2 cellular contexts compared by ENCODE assay signal in the genomic region with DNA sequence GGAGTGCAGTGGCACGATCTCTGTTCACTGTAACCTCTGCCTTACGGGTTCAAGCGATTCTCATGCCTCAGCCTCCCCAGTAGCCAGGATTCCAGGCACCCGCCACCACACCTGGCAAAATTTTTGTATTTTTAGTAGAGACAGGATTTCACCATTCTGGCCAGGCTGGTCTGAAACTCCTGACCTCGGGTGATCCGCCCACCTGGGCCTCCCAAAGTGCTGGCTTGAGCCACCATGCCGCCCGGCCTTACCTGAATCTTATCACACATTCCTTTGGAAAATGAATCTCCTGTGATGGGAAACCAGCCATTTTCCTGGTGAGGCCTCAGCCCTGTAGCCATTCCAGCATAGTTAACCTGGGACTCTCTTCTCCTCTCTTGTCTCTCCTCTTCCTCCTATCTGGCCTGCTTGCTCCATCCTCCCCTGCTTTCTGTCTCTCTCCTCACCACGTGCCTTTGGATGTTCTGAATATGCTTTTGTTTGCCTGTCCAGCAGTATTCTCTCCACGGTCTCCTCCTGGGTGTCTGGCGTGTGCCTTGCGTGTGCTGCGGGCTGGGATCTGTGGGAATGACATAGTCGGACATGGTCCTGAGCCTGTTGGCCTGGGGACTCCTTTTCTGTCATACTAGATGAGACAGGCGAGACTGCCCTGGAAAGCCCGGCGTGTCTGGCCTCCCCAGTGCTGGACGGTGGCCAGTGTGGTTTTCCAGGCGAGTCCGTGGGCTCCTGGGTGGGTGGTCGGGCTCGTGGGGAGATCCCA.
TF ChIP-seq lines count a peak whose summit lies in the region.

No MANE protein-coding gene starts in this region.

TF ChIP-seq in HEK293, 187 proteins besides CTCF, POLR2A, EP300 and RAD21 (continued from another document):
- TF ChIP-seq, protein P1, sequence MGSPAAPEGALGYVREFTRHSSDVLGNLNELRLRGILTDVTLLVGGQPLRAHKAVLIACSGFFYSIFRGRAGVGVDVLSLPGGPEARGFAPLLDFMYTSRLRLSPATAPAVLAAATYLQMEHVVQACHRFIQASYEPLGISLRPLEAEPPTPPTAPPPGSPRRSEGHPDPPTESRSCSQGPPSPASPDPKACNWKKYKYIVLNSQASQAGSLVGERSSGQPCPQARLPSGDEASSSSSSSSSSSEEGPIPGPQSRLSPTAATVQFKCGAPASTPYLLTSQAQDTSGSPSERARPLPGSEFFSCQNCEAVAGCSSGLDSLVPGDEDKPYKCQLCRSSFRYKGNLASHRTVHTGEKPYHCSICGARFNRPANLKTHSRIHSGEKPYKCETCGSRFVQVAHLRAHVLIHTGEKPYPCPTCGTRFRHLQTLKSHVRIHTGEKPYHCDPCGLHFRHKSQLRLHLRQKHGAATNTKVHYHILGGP (tag by site-specific recombination; IDR thresholded peaks at IDR 0.05), result no peak
- TF ChIP-seq ZNF830 (tag by site-specific recombination; IDR thresholded peaks at IDR 0.05; ENCODE audit: low read depth), result no peak
- TF ChIP-seq ZNF555 (tag by site-specific recombination; conservative IDR thresholded peaks at IDR 0.05), result no peak
- TF ChIP-seq, protein P2, sequence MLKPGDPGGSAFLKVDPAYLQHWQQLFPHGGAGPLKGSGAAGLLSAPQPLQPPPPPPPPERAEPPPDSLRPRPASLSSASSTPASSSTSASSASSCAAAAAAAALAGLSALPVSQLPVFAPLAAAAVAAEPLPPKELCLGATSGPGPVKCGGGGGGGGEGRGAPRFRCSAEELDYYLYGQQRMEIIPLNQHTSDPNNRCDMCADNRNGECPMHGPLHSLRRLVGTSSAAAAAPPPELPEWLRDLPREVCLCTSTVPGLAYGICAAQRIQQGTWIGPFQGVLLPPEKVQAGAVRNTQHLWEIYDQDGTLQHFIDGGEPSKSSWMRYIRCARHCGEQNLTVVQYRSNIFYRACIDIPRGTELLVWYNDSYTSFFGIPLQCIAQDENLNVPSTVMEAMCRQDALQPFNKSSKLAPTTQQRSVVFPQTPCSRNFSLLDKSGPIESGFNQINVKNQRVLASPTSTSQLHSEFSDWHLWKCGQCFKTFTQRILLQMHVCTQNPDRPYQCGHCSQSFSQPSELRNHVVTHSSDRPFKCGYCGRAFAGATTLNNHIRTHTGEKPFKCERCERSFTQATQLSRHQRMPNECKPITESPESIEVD (tag by site-specific recombination; IDR thresholded peaks at IDR 0.05), result no peak
- TF ChIP-seq, protein P3, sequence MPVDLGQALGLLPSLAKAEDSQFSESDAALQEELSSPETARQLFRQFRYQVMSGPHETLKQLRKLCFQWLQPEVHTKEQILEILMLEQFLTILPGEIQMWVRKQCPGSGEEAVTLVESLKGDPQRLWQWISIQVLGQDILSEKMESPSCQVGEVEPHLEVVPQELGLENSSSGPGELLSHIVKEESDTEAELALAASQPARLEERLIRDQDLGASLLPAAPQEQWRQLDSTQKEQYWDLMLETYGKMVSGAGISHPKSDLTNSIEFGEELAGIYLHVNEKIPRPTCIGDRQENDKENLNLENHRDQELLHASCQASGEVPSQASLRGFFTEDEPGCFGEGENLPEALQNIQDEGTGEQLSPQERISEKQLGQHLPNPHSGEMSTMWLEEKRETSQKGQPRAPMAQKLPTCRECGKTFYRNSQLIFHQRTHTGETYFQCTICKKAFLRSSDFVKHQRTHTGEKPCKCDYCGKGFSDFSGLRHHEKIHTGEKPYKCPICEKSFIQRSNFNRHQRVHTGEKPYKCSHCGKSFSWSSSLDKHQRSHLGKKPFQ (tag by site-specific recombination; IDR thresholded peaks at IDR 0.05), result no peak
- peak; percentile 33; the same call in 1 of the 2 replicates for TF ChIP-seq EGR2 (tag by site-specific recombination; IDR thresholded peaks at IDR 0.05; ENCODE audit: low read depth)
- no peak for TF ChIP-seq ZNF521 (tag by site-specific recombination; IDR thresholded peaks at IDR 0.05)
- no peak for TF ChIP-seq ZNF37A (tag by site-specific recombination; IDR thresholded peaks at IDR 0.05)
- 0 out of 2 replicates have a peak, but pooled peaks have one; percentile 33 for TF ChIP-seq ZFHX2 (tag by site-specific recombination; conservative IDR thresholded peaks at IDR 0.05)
- no peak for TF ChIP-seq SP3 (tag by site-specific recombination; IDR thresholded peaks at IDR 0.05)
- TF ChIP-seq ZNF426 (tag by site-specific recombination; IDR thresholded peaks at IDR 0.05), result no peak

TF ChIP-seq in K562, 482 proteins besides CTCF, POLR2A, EP300 and RAD21 (continued from another document):
- TF ChIP-seq, protein P4, sequence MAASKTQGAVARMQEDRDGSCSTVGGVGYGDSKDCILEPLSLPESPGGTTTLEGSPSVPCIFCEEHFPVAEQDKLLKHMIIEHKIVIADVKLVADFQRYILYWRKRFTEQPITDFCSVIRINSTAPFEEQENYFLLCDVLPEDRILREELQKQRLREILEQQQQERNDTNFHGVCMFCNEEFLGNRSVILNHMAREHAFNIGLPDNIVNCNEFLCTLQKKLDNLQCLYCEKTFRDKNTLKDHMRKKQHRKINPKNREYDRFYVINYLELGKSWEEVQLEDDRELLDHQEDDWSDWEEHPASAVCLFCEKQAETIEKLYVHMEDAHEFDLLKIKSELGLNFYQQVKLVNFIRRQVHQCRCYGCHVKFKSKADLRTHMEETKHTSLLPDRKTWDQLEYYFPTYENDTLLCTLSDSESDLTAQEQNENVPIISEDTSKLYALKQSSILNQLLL (CRISPR knock-in tag; IDR thresholded peaks at IDR 0.05; ENCODE audit: borderline replicate concordance), result no peak
- TF ChIP-seq SMARCC2 (IDR thresholded peaks at IDR 0.05; ENCODE audit: low read depth) (no peak), POLR2H (tag; IDR thresholded peaks at IDR 0.05; ENCODE audit: low read depth) (no peak), SRSF3 (IDR thresholded peaks at IDR 0.05; ENCODE audit: insufficient read depth, low read length) (no peak), NFXL1 (CRISPR knock-in tag; IDR thresholded peaks at IDR 0.05) (no peak), MTA3 (IDR thresholded peaks at IDR 0.05; ENCODE audit: borderline replicate concordance) (no peak)
- TF ChIP-seq, protein P5, sequence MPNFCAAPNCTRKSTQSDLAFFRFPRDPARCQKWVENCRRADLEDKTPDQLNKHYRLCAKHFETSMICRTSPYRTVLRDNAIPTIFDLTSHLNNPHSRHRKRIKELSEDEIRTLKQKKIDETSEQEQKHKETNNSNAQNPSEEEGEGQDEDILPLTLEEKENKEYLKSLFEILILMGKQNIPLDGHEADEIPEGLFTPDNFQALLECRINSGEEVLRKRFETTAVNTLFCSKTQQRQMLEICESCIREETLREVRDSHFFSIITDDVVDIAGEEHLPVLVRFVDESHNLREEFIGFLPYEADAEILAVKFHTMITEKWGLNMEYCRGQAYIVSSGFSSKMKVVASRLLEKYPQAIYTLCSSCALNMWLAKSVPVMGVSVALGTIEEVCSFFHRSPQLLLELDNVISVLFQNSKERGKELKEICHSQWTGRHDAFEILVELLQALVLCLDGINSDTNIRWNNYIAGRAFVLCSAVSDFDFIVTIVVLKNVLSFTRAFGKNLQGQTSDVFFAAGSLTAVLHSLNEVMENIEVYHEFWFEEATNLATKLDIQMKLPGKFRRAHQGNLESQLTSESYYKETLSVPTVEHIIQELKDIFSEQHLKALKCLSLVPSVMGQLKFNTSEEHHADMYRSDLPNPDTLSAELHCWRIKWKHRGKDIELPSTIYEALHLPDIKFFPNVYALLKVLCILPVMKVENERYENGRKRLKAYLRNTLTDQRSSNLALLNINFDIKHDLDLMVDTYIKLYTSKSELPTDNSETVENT (CRISPR knock-in tag; IDR thresholded peaks at IDR 0.05), result no peak
- TF ChIP-seq, protein P6, sequence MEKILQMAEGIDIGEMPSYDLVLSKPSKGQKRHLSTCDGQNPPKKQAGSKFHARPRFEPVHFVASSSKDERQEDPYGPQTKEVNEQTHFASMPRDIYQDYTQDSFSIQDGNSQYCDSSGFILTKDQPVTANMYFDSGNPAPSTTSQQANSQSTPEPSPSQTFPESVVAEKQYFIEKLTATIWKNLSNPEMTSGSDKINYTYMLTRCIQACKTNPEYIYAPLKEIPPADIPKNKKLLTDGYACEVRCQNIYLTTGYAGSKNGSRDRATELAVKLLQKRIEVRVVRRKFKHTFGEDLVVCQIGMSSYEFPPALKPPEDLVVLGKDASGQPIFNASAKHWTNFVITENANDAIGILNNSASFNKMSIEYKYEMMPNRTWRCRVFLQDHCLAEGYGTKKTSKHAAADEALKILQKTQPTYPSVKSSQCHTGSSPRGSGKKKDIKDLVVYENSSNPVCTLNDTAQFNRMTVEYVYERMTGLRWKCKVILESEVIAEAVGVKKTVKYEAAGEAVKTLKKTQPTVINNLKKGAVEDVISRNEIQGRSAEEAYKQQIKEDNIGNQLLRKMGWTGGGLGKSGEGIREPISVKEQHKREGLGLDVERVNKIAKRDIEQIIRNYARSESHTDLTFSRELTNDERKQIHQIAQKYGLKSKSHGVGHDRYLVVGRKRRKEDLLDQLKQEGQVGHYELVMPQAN (IDR thresholded peaks at IDR 0.05; ENCODE audit: borderline replicate concordance), result no peak
